In genomic region chr9:89390068-89390555, GRCh38 we compare ENCODE assay signal across 18 cellular contexts.
DNase-seq lines count a peak whose midpoint lies in the region; ATAC-seq and TF ChIP-seq lines count a peak whose summit lies in the region.
"Had no signal": no experiment of that assay in that cellular context is flagged by ENCODE, and none has a peak within 500 bp of the region (broad histone marks: within the 10 kb centered on the region; RNA-seq: fewer than 3 reads in every experiment).

No MANE protein-coding gene starts in this region.

- H3K27ac Mint-ChIP-seq in activated naive CD4-positive, alpha-beta T cell treated with anti-CD3 and anti-CD28 coated beads, Interleukin-2, amount 50 U/mL, for 24 hours = peak overlapping the region; percentile 62
- H3K27ac Mint-ChIP-seq in activated naive CD4-positive, alpha-beta T cell treated with anti-CD3 and anti-CD28 coated beads, Interleukin-2, amount 10 ng/mL, durations not matched to agents 7 days and 5 days = no peak overlapping the region
- peak overlapping the region; percentile 65 for H3K27ac Mint-ChIP-seq in activated CD8-positive, alpha-beta T cell treated with anti-CD3 and anti-CD28 coated beads, Interleukin-2, amount 10 ng/mL, durations not matched to agents 7 days and 5 days
- H3K27ac Mint-ChIP-seq: dendritic cell treated with granulocyte-macrophage colony-stimulating factor and Interleukin-4, amounts not matched to agents 40 ng/mL and 50 ng/mL, for 4 days had no signal

- no peak for TF ChIP-seq POLR2A in vagina (IDR thresholded peaks at IDR 0.05)

- intact Hi-C loops in vagina (cut with DNase I) = no loop called here

- no peak for TF ChIP-seq CTCF in vagina (IDR thresholded peaks at IDR 0.05)

- peak overlapping the region; percentile 75 for H3K27ac ChIP-seq in vagina
- H3K27ac ChIP-seq: testis had no signal

- no peaks in the 10 kb centered on the region for H3K9me3 ChIP-seq in vagina
- H3K9me3 ChIP-seq: mucosa of descending colon, testis had no signal

- CTCF ChIA-PET in activated naive CD4-positive, alpha-beta T cell treated with anti-CD3 and anti-CD28 coated beads, Interleukin-2, amount 10 ng/mL, durations not matched to agents 7 days and 5 days (lab: Charles Lee) = no interaction called here
- CTCF ChIA-PET in activated CD8-positive, alpha-beta T cell treated with anti-CD3 and anti-CD28 coated beads, Interleukin-2, amount 10 ng/mL, durations not matched to agents 7 days and 5 days (lab: Charles Lee) = interaction anchor here (1.0 kb wide), 1 partner anchor 13 kb away, joined by 4 read pairs; no protein-coding TSS in a partner anchor

- DNase-seq in activated naive CD4-positive, alpha-beta T cell treated with anti-CD3 and anti-CD28 coated beads, Interleukin-2, amount 10 ng/mL, durations not matched to agents 7 days and 5 days = no peak
- no peak for DNase-seq in activated CD8-positive, alpha-beta T cell treated with anti-CD3 and anti-CD28 coated beads, Interleukin-2, amount 10 ng/mL, durations not matched to agents 7 days and 5 days
- DNase-seq in vagina (ENCODE audit: extremely low spot score in 2 of 2) = no peak
- DNase-seq in stimulated activated CD4-positive, alpha-beta T cell treated with anti-CD3 and anti-CD28 coated beads, Interleukin-15, amount 100 ng/mL, for 24 hours = no peak
- no peak for DNase-seq in AG08395 (ENCODE audit: low spot score)
- no peak for DNase-seq in HPDE6-E6E7 (ENCODE audit: extremely low spot score)
- DNase-seq: activated CD4-positive, alpha-beta T cell treated with anti-CD3 and anti-CD28 coated beads, Interleukin-2, amount 50 U/mL, for 48 hours; activated T-cell treated with anti-CD3 and anti-CD28 coated beads, Interleukin-2, amount 50 U/mL, for 72 hours; DMS153; mucosa of descending colon; NCI-H1694; NCI-H774; stimulated activated CD8-positive, alpha-beta memory T cell treated with anti-CD3 and anti-CD28 coated beads, Interleukin-4, amount 100 ng/mL, for 48 hours; testis had no signal

- H3K36me3 Mint-ChIP-seq in activated naive CD4-positive, alpha-beta T cell treated with anti-CD3 and anti-CD28 coated beads, Interleukin-2, amount 50 U/mL, for 24 hours = peaks cover 17% of the 10 kb centered on the region
- peaks cover 87% of the 10 kb centered on the region for H3K36me3 Mint-ChIP-seq in activated naive CD4-positive, alpha-beta T cell treated with anti-CD3 and anti-CD28 coated beads, Interleukin-2, amount 10 ng/mL, durations not matched to agents 7 days and 5 days
- peaks cover 97% of the 10 kb centered on the region for H3K36me3 Mint-ChIP-seq in activated CD8-positive, alpha-beta T cell treated with anti-CD3 and anti-CD28 coated beads, Interleukin-2, amount 10 ng/mL, durations not matched to agents 7 days and 5 days (ENCODE audit: low read depth)

- H3K4me1 ChIP-seq in vagina = peaks cover 31% of the 10 kb centered on the region

- peaks cover 0 to 32% of the 10 kb centered on the region in 2 donors for H3K36me3 ChIP-seq in vagina

- H3K4me3 ChIP-seq in vagina = no peak overlapping the region
- H3K4me3 ChIP-seq: mucosa of descending colon, testis had no signal

- no peaks in the 10 kb centered on the region for H3K27me3 ChIP-seq in vagina
- H3K27me3 ChIP-seq: testis had no signal

- POLR2A ChIA-PET in activated CD8-positive, alpha-beta T cell treated with anti-CD3 and anti-CD28 coated beads, Interleukin-2, amount 10 ng/mL, durations not matched to agents 7 days and 5 days (lab: Charles Lee) = no interaction called here

- no peaks in the 10 kb centered on the region for H3K9me3 Mint-ChIP-seq in activated naive CD4-positive, alpha-beta T cell treated with anti-CD3 and anti-CD28 coated beads, Interleukin-2, amount 50 U/mL, for 24 hours
- H3K9me3 Mint-ChIP-seq in activated naive CD4-positive, alpha-beta T cell treated with anti-CD3 and anti-CD28 coated beads, Interleukin-2, amount 10 ng/mL, durations not matched to agents 7 days and 5 days = no peaks in the 10 kb centered on the region
- no peaks in the 10 kb centered on the region for H3K9me3 Mint-ChIP-seq in activated CD8-positive, alpha-beta T cell treated with anti-CD3 and anti-CD28 coated beads, Interleukin-2, amount 10 ng/mL, durations not matched to agents 7 days and 5 days (ENCODE audit: insufficient read depth)
- H3K9me3 Mint-ChIP-seq: activated T-cell treated with anti-CD3 and anti-CD28 coated beads, Interleukin-2, amount 50 U/mL, for 72 hours; dendritic cell treated with granulocyte-macrophage colony-stimulating factor and Interleukin-4, amounts not matched to agents 40 ng/mL and 50 ng/mL, for 4 days had no signal

- ATAC-seq in activated CD8-positive, alpha-beta T cell treated with anti-CD3 and anti-CD28 coated beads, Interleukin-2, amount 10 ng/mL, durations not matched to agents 7 days and 5 days = no peak
- peak; percentile 20 for ATAC-seq in esophagus mucosa
- ATAC-seq: mucosa of descending colon, Right ventricle myocardium inferior had no signal

- H3K4me1 Mint-ChIP-seq in activated naive CD4-positive, alpha-beta T cell treated with anti-CD3 and anti-CD28 coated beads, Interleukin-2, amount 50 U/mL, for 24 hours = no peaks in the 10 kb centered on the region
- no peaks in the 10 kb centered on the region for H3K4me1 Mint-ChIP-seq in activated naive CD4-positive, alpha-beta T cell treated with anti-CD3 and anti-CD28 coated beads, Interleukin-2, amount 10 ng/mL, durations not matched to agents 7 days and 5 days
- H3K4me1 Mint-ChIP-seq in activated CD8-positive, alpha-beta T cell treated with anti-CD3 and anti-CD28 coated beads, Interleukin-2, amount 10 ng/mL, durations not matched to agents 7 days and 5 days (ENCODE audit: low read depth) = peaks cover 47% of the 10 kb centered on the region

- H3K4me3 Mint-ChIP-seq in activated naive CD4-positive, alpha-beta T cell treated with anti-CD3 and anti-CD28 coated beads, Interleukin-2, amount 50 U/mL, for 24 hours = no peak overlapping the region
- no peak overlapping the region for H3K4me3 Mint-ChIP-seq in activated naive CD4-positive, alpha-beta T cell treated with anti-CD3 and anti-CD28 coated beads, Interleukin-2, amount 10 ng/mL, durations not matched to agents 7 days and 5 days
- H3K4me3 Mint-ChIP-seq in activated CD8-positive, alpha-beta T cell treated with anti-CD3 and anti-CD28 coated beads, Interleukin-2, amount 10 ng/mL, durations not matched to agents 7 days and 5 days = no peak overlapping the region
- H3K4me3 Mint-ChIP-seq: activated T-cell treated with anti-CD3 and anti-CD28 coated beads, Interleukin-2, amount 50 U/mL, for 72 hours; dendritic cell treated with granulocyte-macrophage colony-stimulating factor and Interleukin-4, amounts not matched to agents 40 ng/mL and 50 ng/mL, for 4 days had no signal

- H3K27me3 Mint-ChIP-seq in activated naive CD4-positive, alpha-beta T cell treated with anti-CD3 and anti-CD28 coated beads, Interleukin-2, amount 50 U/mL, for 24 hours = no peaks in the 10 kb centered on the region
- no peaks in the 10 kb centered on the region for H3K27me3 Mint-ChIP-seq in activated naive CD4-positive, alpha-beta T cell treated with anti-CD3 and anti-CD28 coated beads, Interleukin-2, amount 10 ng/mL, durations not matched to agents 7 days and 5 days
- H3K27me3 Mint-ChIP-seq in activated CD8-positive, alpha-beta T cell treated with anti-CD3 and anti-CD28 coated beads, Interleukin-2, amount 10 ng/mL, durations not matched to agents 7 days and 5 days (ENCODE audit: low read depth) = no peaks in the 10 kb centered on the region
- H3K27me3 Mint-ChIP-seq: dendritic cell treated with granulocyte-macrophage colony-stimulating factor and Interleukin-4, amounts not matched to agents 40 ng/mL and 50 ng/mL, for 4 days had no signal
